In genomic region chr22:41478891-41479521, GRCh38 we compare ENCODE assay signal across 9 cellular contexts. TPM values are rescaled to one million over a fixed set of nuclear protein-coding genes. Genes with fewer than 3 reads are reported as not detected.
DNase-seq lines count a peak whose midpoint lies in the region; ATAC-seq and TF ChIP-seq lines count a peak whose summit lies in the region.
"Had no signal": no experiment of that assay in that cellular context is flagged by ENCODE, and none has a peak within 500 bp of the region (broad histone marks: within the 10 kb centered on the region; RNA-seq: fewer than 3 reads in every experiment).

No MANE protein-coding gene starts in this region.

- H3K27me3 ChIP-seq in esophagus (ENCODE audit: control insufficient read depth in 1 of 2, insufficient read depth in 2 of 2, low read length in 2 of 2) (no peaks in the 10 kb centered on the region), psoas muscle (ENCODE audit: insufficient read depth in 3 of 3, low read length in 2 of 3) (no peaks in the 10 kb centered on the region)

- TF ChIP-seq CTCF in GM10248 (IDR thresholded peaks at IDR 0.05; ENCODE audit: control extremely low read depth, extremely low read depth, low read depth, missing control alignments) = no peak
- TF ChIP-seq CTCF in psoas muscle (IDR thresholded peaks at IDR 0.05) = no peak

- H3K36me3 ChIP-seq in esophagus (ENCODE audit: control insufficient read depth in 2 of 2, insufficient read depth in 2 of 2, low read length in 1 of 2) = peaks cover 0 to 5% of the 10 kb centered on the region in 2 donors
- peaks cover 0 to 10% of the 10 kb centered on the region in 2 donors for H3K36me3 ChIP-seq in psoas muscle (ENCODE audit: insufficient read depth in 1 of 2, low read depth in 1 of 2)

- no peaks in the 10 kb centered on the region for H3K4me1 ChIP-seq in esophagus (ENCODE audit: control insufficient read depth in 2 of 2, insufficient read depth in 2 of 2, low read length in 1 of 2)
- H3K4me1 ChIP-seq in psoas muscle = peaks cover 71% of the 10 kb centered on the region

- intact Hi-C loops in psoas muscle (cut with DNase I) = no loop called here

- DNase-seq in GM10248 (ENCODE audit: extremely low spot score) (peak; percentile 35), NCI-H2171 (lab: John Stamatoyannopoulos, UW) (peak; percentile 74), psoas muscle (peak; percentile 79 to 90), ACHN (no peak), GM19240 (ENCODE audit: insufficient read length, low spot score) (no peak)
- DNase-seq: stimulated activated CD4-positive, alpha-beta T cell treated with anti-CD3 and anti-CD28 coated beads, Interleukin-4, amount 100 ng/mL, for 1 hour had no signal

- no peak overlapping the region for H3K4me3 ChIP-seq in esophagus (ENCODE audit: low read depth in 1 of 2, low read length in 2 of 2)
- peak overlapping the region; percentile 3 for H3K4me3 ChIP-seq in psoas muscle

- CTCF ChIA-PET in GM10248 (lab: Yijun Ruan, JAX) = interaction anchor here (0.6 to 6.0 kb wide), 9 partner anchors 8 to 76 kb away, joined by 3 to 42 read pairs (median 9); partner anchors contain the start of genes ACO2 and PHF5A

- ATAC-seq in psoas muscle (peak; percentile 79 to 87 (median 82)), GM21723 (IDR thresholded peaks at IDR 0.05; ENCODE audit: unreplicated experiment) (no peak), GM18870 (IDR thresholded peaks at IDR 0.05; ENCODE audit: unreplicated experiment) (no peak)

- in situ Hi-C loops in ACHN (cut with HindIII; ENCODE audit: low pct_ligation_motif_present, low pct_unique_long_range_greater_than_20kb, low sequenced_read_pairs) = no loop called here

- peak overlapping the region; percentile 54 to 56 for H3K27ac ChIP-seq in esophagus (ENCODE audit: low read depth in 2 of 2, low read length in 1 of 2)
- H3K27ac ChIP-seq in psoas muscle = peak overlapping the region; percentile 89

- 73 to 74% methylated on average over 7 of the region's 7 CpGs for WGBS in esophagus, 2 donors
- WGBS in psoas muscle, 3 donors = 37 to 54% (median 40%) methylated on average over 7 of the region's 7 CpGs

- POLR2A ChIA-PET in GM10248 (lab: Yijun Ruan, JAX) = interaction anchor here (0.6 to 1.9 kb wide), 5 partner anchors 10 to 62 kb away, joined by 3 to 13 read pairs (median 6); partner anchors contain the start of genes ACO2, PHF5A and TOB2

- H3K9me3 ChIP-seq in esophagus (ENCODE audit: control insufficient read depth in 2 of 2, insufficient read depth in 1 of 2, low read depth in 1 of 2, low read length in 1 of 2) = no peaks in the 10 kb centered on the region
- H3K9me3 ChIP-seq in psoas muscle = no peaks in the 10 kb centered on the region

RNA-seq across cellular contexts. Expression of gene ACO2, which starts 10.1 kb away (rescaled TPM):
- 10 to 100 TPM; 22.6 to 59.7 TPM for polyA plus RNA-seq in esophagus
- 100 to 1,000 TPM; 422 to 513 (median 474) TPM for total RNA-seq in psoas muscle
- 100 to 1,000 TPM; 346 to 459 (median 402) TPM for polyA plus RNA-seq in psoas muscle

RNA-seq across cellular contexts. Expression of gene PHF5A, which starts 10.5 kb away (rescaled TPM):
- polyA plus RNA-seq in esophagus = 10 to 100 TPM; 41.4 to 61.8 TPM
- 10 to 100 TPM; 19.9 to 40.0 (median 23.4) TPM for total RNA-seq in psoas muscle
- polyA plus RNA-seq in psoas muscle = 10 to 100 TPM; 34.3 to 79.2 (median 49.0) TPM

RNA-seq across cellular contexts. Expression of gene TOB2, which starts 32.4 kb away (rescaled TPM):
- polyA plus RNA-seq in esophagus (10 to 100 TPM; 10.7 to 11.1 TPM), psoas muscle (10 to 100 TPM in 2 of 3 donors, 1 to 10 TPM in 1; 9.5 to 26.1 (median 23.4) TPM)
- total RNA-seq in psoas muscle = 100 to 1,000 TPM in 1 of 4 donors, 10 to 100 TPM in 3; 12.3 to 111 (median 50.9) TPM

Comparison
In these comparisons a context has a peak if more than half of its experiments do, and no peak if none do; other contexts are left out.
1. DNase-seq: peak in GM10248 (single experiment), NCI-H2171 (single experiment) and psoas muscle (2 of 2); none in ACHN (single experiment) and GM19240 (single experiment).
2. ATAC-seq: peak in psoas muscle (4 of 4); none in GM21723 (single experiment) and GM18870 (single experiment).
3. RNA of gene ACO2, which starts 10.1 kb away (polyA plus RNA-seq): 346 to 459 TPM in psoas muscle; 22.6 to 59.7 TPM in esophagus; every median in the first group is over 4 times any median in the second.